In genomic region chr18:58671941-58672565, GRCh38 we compare ENCODE assay signal across 8 cellular contexts. TPM values are rescaled to one million over a fixed set of nuclear protein-coding genes. Genes with fewer than 3 reads are reported as not detected.
DNase-seq lines count a peak whose midpoint lies in the region; ATAC-seq and TF ChIP-seq lines count a peak whose summit lies in the region.

No MANE protein-coding gene starts in this region.

- peak; percentile 70 for DNase-seq in NB4 (ENCODE audit: low read depth)
- DNase-seq in MCF 10A (ENCODE audit: unreplicated experiment), result peak; percentile 74
- no peak for DNase-seq in kidney epithelial cell (ENCODE audit: low read depth)
- peak; percentile 59 for DNase-seq in stimulated activated naive CD8-positive, alpha-beta T cell treated with anti-CD3 and anti-CD28 coated beads, Interleukin-15, Interleukin-2, amounts not matched to agents 100 U/mL and 50 U/mL, for 24 hours
- DNase-seq in stimulated activated CD4-positive, alpha-beta T cell treated with anti-CD3 and anti-CD28 coated beads, Interleukin-4, amount 100 ng/mL, for 4 hours, result no peak

- no peak for TF ChIP-seq CTCF in NB4 (IDR thresholded peaks at IDR 0.05; ENCODE audit: low read depth, low read length)
- TF ChIP-seq CTCF in MCF 10A (IDR thresholded peaks at IDR 0.05; ENCODE audit: unreplicated experiment), result no peak
- TF ChIP-seq CTCF in kidney epithelial cell (IDR thresholded peaks at IDR 0.05; ENCODE audit: insufficient read depth, low read length, poor library complexity, severe bottlenecking), result no peak

- H3K36me3 ChIP-seq in ES-I3 (ENCODE audit: insufficient read depth, low read length) (no peaks in the 10 kb centered on the region), kidney epithelial cell (ENCODE audit: control insufficient read depth, insufficient read depth, low read length) (no peaks in the 10 kb centered on the region)

- peak; percentile 18 for ATAC-seq in GM21786 (IDR thresholded peaks at IDR 0.05; ENCODE audit: unreplicated experiment)
- ATAC-seq in stimulated activated naive CD8-positive, alpha-beta T cell treated with anti-CD3 and anti-CD28 coated beads, Interleukin-15, Interleukin-2, amounts not matched to agents 100 U/mL and 50 U/mL, for 24 hours, result peak; percentile 6
- no peak for ATAC-seq in GM18520 (IDR thresholded peaks at IDR 0.05; ENCODE audit: unreplicated experiment)

- no peaks in the 10 kb centered on the region for H3K27me3 Mint-ChIP-seq in MCF 10A (ENCODE audit: insufficient read depth, unreplicated experiment)

- intact Hi-C loops in MCF 10A (cut with micrococcal nuclease), result loop anchor here (2.0 to 5.0 kb wide), 4 partner anchors 60 to 139 kb away; no protein-coding TSS in a partner anchor

- CTCF ChIA-PET in MCF 10A (lab: Yijun Ruan, JAX), result interaction anchor here (0.5 to 3.5 kb wide), 12 partner anchors 8 to 344 kb away, joined by 3 to 19 read pairs (median 3); no protein-coding TSS in a partner anchor

- H3K9me3 ChIP-seq in ES-I3 (ENCODE audit: control insufficient read depth, insufficient read depth, low read length), result no peaks in the 10 kb centered on the region

- H3K4me3 Mint-ChIP-seq in MCF 10A (ENCODE audit: unreplicated experiment), result peak overlapping the region; percentile 97

- H3K9me3 Mint-ChIP-seq in MCF 10A (ENCODE audit: unreplicated experiment), result no peaks in the 10 kb centered on the region

- POLR2A ChIA-PET in MCF 10A (lab: Yijun Ruan, JAX), result interaction anchor here (0.6 to 6.0 kb wide), 27 partner anchors 8 to 151 kb away, joined by 3 to 75 read pairs (median 7); no protein-coding TSS in a partner anchor

- no TSS peak for BruUV-seq in MCF 10A (replicated peaks; lab: Mats Ljungman, UMichigan)

- no peak for TF ChIP-seq POLR2A in NB4 (IDR thresholded peaks at IDR 0.05; ENCODE audit: extremely low read depth, insufficient read length)

- H3K4me1 Mint-ChIP-seq in MCF 10A (ENCODE audit: insufficient read depth, unreplicated experiment), result peaks cover 55% of the 10 kb centered on the region

- H3K4me3 ChIP-seq in NB4 (ENCODE audit: low read depth, low read length) (peak overlapping the region; percentile 74), kidney epithelial cell (ENCODE audit: low read depth, low read length) (peak overlapping the region; percentile 82)

- peak overlapping the region; percentile 78 for H3K27ac Mint-ChIP-seq in MCF 10A (ENCODE audit: low read depth, unreplicated experiment)

- H3K4me1 ChIP-seq in ES-I3 (ENCODE audit: insufficient read depth, low read length), result peaks cover 14% of the 10 kb centered on the region; the same call in 1 of the 2 replicates

- H3K9ac ChIP-seq in ES-I3 (ENCODE audit: low read depth, low read length), result peak overlapping the region; percentile 87

- no peaks in the 10 kb centered on the region for H3K27me3 ChIP-seq in kidney epithelial cell (ENCODE audit: control insufficient read depth, insufficient read depth, low read length)

- H3K36me3 Mint-ChIP-seq in MCF 10A (ENCODE audit: insufficient read depth, unreplicated experiment), result peaks cover 6% of the 10 kb centered on the region

RNA-seq across cellular contexts. Expression of gene MALT1, which starts 0.8 kb away (rescaled TPM):
- 28.5 and 33.0 TPM in 2 replicates for total RNA-seq in MCF 10A (2022)
- total RNA-seq in kidney epithelial cell, result 18.4 and 19.8 TPM in 2 replicates

RNA-seq across cellular contexts. Expression of gene ALPK2, which starts 43.2 kb away (rescaled TPM):
- total RNA-seq in MCF 10A (2022), result 0.16 and 0.37 TPM in 2 replicates
- 12.2 and 13.5 TPM in 2 replicates for total RNA-seq in kidney epithelial cell

Comparison
In these comparisons a context has a peak if more than half of its experiments do, and no peak if none do; other contexts are left out.
1. DNase-seq: peak in NB4 (single experiment), MCF 10A (single experiment) and stimulated activated naive CD8-positive, alpha-beta T cell treated with anti-CD3 and anti-CD28 coated beads, Interleukin-15, Interleukin-2, amounts not matched to agents 100 U/mL and 50 U/mL, for 24 hours (single experiment); none in kidney epithelial cell (single experiment) and stimulated activated CD4-positive, alpha-beta T cell treated with anti-CD3 and anti-CD28 coated beads, Interleukin-4, amount 100 ng/mL, for 4 hours (0 of 2).